8 cellular contexts compared by ENCODE assay signal in the genomic region with DNA sequence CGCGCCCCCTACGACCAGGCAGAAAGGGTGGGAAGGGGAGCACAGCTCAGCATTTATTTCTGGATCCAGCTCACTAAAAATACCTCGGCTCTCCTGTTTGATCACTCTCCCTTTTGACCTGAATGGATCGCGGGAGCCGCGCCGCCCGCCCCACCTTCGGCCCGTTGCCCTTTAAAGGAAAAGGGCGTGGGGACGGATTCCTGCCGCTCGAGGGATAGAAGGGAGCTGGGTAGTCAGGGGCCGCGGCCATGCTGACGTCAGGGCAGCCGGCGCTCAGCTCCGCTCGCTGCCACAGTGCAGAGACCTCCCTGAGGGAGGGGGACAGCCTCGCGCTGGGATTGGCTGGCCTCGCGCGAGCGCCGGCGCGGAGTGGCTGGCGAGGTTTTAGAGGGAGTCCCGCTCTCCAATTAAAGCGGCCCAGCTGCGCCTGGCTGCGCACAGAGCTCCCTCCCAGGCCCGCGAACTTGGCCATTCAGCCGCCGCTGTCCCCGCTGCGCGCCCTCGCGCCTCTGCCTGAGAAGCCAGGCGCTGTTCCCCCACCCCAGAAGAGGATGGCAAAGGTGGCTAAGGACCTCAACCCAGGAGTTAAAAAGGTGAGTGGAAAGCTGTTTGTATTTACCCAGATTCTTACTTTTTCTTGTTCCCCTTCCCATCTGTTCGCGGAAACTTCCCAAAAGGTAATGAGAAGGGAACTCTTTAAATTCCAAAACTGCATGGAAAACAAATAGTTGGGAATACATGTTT. TPM values are rescaled to one million over a fixed set of nuclear protein-coding genes. Genes with fewer than 3 reads are reported as not detected.
DNase-seq lines count a peak whose midpoint lies in the region; ATAC-seq and TF ChIP-seq lines count a peak whose summit lies in the region.

LMCD1 (plus strand) TSS at position 436 of the 744 bp plus-strand sequence; CDS start at position 552, 116 bp downstream.

- no peaks in the 10 kb centered on the region for H3K27me3 ChIP-seq in H7 (ENCODE audit: control insufficient read depth, insufficient read depth, low read length)
- no peaks in the 10 kb centered on the region for H3K27me3 ChIP-seq in MM.1S (replicated peaks; ENCODE audit: insufficient read depth, low read length)
- no peaks in the 10 kb centered on the region for H3K27me3 ChIP-seq in adipocyte (replicated peaks; ENCODE audit: control insufficient read depth, insufficient read depth, low read length)
- no peaks in the 10 kb centered on the region for H3K27me3 ChIP-seq in ovary
- no peaks in the 10 kb centered on the region for H3K27me3 ChIP-seq in thoracic aorta (replicated peaks; ENCODE audit: insufficient read depth)

- no peaks in the 10 kb centered on the region for H4K20me1 ChIP-seq in MM.1S (ENCODE audit: insufficient read depth, low read length)

- intact Hi-C loops in Right ventricle myocardium inferior (cut with DNase I) (loop anchor here (1.0 to 5.0 kb wide), 4 partner anchors 19 to 106 kb away; no protein-coding TSS in a partner anchor), ovary (cut with DNase I) (loop anchor here in 3 of 4 donors (10.0 kb wide), 2 partner anchors 53 to 57 kb away; no protein-coding TSS in a partner anchor)

- TF ChIP-seq CTCF in MM.1S (IDR thresholded peaks at IDR 0.05; ENCODE audit: low read length) = no peak
- peak; percentile 22 to 38 (median 22) for TF ChIP-seq CTCF in ovary (IDR thresholded peaks at IDR 0.05)
- peak; percentile 52 for TF ChIP-seq CTCF in thoracic aorta (IDR thresholded peaks at IDR 0.05)

- peaks cover 47% of the 10 kb centered on the region for H3K4me1 ChIP-seq in ES-I3 (ENCODE audit: insufficient read depth, low read length)
- H3K4me1 ChIP-seq in MM.1S (ENCODE audit: low read length) = no peaks in the 10 kb centered on the region
- H3K4me1 ChIP-seq in adipocyte (ENCODE audit: control insufficient read depth, insufficient read depth, low read length) = peaks cover 64% of the 10 kb centered on the region
- H3K4me1 ChIP-seq in ovary (ENCODE audit: insufficient read depth) = peaks cover 18% of the 10 kb centered on the region
- H3K4me1 ChIP-seq in thoracic aorta (ENCODE audit: control insufficient read depth in 1 of 2, low read depth in 2 of 2) = peaks cover 15 to 19% of the 10 kb centered on the region in 2 donors

- DNase-seq in H7 (peak; percentile 93), MM.1S (peak; percentile 6), SW480 (ENCODE audit: low spot score) (peak; percentile 95), adipocyte (ENCODE audit: low read depth) (peak; percentile 98), Right ventricle myocardium inferior (ENCODE audit: missing footprints) (peak; percentile 96), ovary (peak; percentile 94 to 97 (median 95)), thoracic aorta (ENCODE audit: low spot score) (peak; percentile 81)

- H3K9ac ChIP-seq in ES-I3 (ENCODE audit: low read depth, low read length) (peak within 1 kb of the TSS; percentile 49), MM.1S (ENCODE audit: low read length) (no peak within 1 kb of the TSS), adipocyte (ENCODE audit: low read length) (peak within 1 kb of the TSS; percentile 93)

- H3K79me2 ChIP-seq in MM.1S (ENCODE audit: low read length) = no peaks in the 10 kb centered on the region

- WGBS in ovary, 3 donors = 0 to 1% (median 1%) methylated on average over 49 of the region's 49 CpGs

- no peak within 1 kb of the TSS for H2AFZ ChIP-seq in MM.1S (ENCODE audit: low read length)

- no peaks in the 10 kb centered on the region for H3K9me2 ChIP-seq in MM.1S (replicated peaks; ENCODE audit: insufficient read depth, low read length)

- H3K9me3 ChIP-seq in ES-I3 (ENCODE audit: control insufficient read depth, insufficient read depth, low read length) (no peaks in the 10 kb centered on the region), MM.1S (replicated peaks; ENCODE audit: insufficient read depth, low read length) (no peaks in the 10 kb centered on the region), adipocyte (ENCODE audit: control insufficient read depth, low read length) (no peaks in the 10 kb centered on the region), ovary (no peaks in the 10 kb centered on the region), thoracic aorta (no peaks in the 10 kb centered on the region)

- no peaks in the 10 kb centered on the region for H3F3A ChIP-seq in MM.1S (ENCODE audit: insufficient read depth, low read length)

- H3K27ac ChIP-seq in MM.1S (ENCODE audit: low read length) (no peak within 1 kb of the TSS), ovary (peak within 1 kb of the TSS; percentile 34 to 88), thoracic aorta (peak within 1 kb of the TSS; percentile 86 to 92)

- peak; percentile 65 for TF ChIP-seq POLR2A in ovary (IDR thresholded peaks at IDR 0.05)

- TF ChIP-seq EP300 in ovary (IDR thresholded peaks at IDR 0.05) = peak; percentile 19

- ATAC-seq in Right ventricle myocardium inferior (peak; percentile 99), thoracic aorta (ENCODE audit: insufficient number of reproducible peaks, low FRiP score, low read depth) (peak; percentile 76)

- no peak within 1 kb of the TSS for H3K4me2 ChIP-seq in MM.1S (ENCODE audit: low read depth, low read length)

- H3K36me3 ChIP-seq in ES-I3 (ENCODE audit: insufficient read depth, low read length) = no peaks in the 10 kb centered on the region
- no peaks in the 10 kb centered on the region for H3K36me3 ChIP-seq in H7 (replicated peaks; ENCODE audit: control insufficient read depth, insufficient read depth, low read length)
- no peaks in the 10 kb centered on the region for H3K36me3 ChIP-seq in MM.1S (replicated peaks; ENCODE audit: insufficient read depth, low read length)
- H3K36me3 ChIP-seq in adipocyte (ENCODE audit: control insufficient read depth, insufficient read depth, low read length, severe bottlenecking) = peaks cover 16% of the 10 kb centered on the region
- H3K36me3 ChIP-seq in ovary = no peaks in the 10 kb centered on the region
- peaks cover 16% of the 10 kb centered on the region for H3K36me3 ChIP-seq in thoracic aorta

- peak within 1 kb of the TSS; percentile 39 for H3K4me3 ChIP-seq in H7 (ENCODE audit: insufficient read depth, low read depth, low read length)
- H3K4me3 ChIP-seq in MM.1S (ENCODE audit: low read length) = no peak within 1 kb of the TSS; the same call in 1 of the 2 replicates
- H3K4me3 ChIP-seq in adipocyte (ENCODE audit: low read length) = peak within 1 kb of the TSS; percentile 92
- H3K4me3 ChIP-seq in ovary = peak within 1 kb of the TSS; percentile 50
- H3K4me3 ChIP-seq in thoracic aorta = peak within 1 kb of the TSS; percentile 84

RNA-seq across cellular contexts. Expression of gene LMCD1, which starts in this region (rescaled TPM):
- 2.8 and 7.9 TPM in 2 replicates for total RNA-seq in H7 (2014; rRNA removed; shearing (Covaris generic))
- total RNA-seq in Right ventricle myocardium inferior (48.1 TPM), ovary (100 to 1,000 TPM in 5 of 7 donors, 10 to 100 TPM in 2; 42.1 to 146 (median 124) TPM), thoracic aorta (100 to 1,000 TPM; 813 to 852 TPM)
- polyA plus RNA-seq in ovary = 100 to 1,000 TPM; 127 to 133 TPM

Comparison
In these comparisons a context has a peak if more than half of its experiments do, and no peak if none do; other contexts are left out.
1. RNA of gene LMCD1 (total RNA-seq): 813 to 852 TPM in thoracic aorta; 42.1 to 146 TPM in ovary, 48.1 TPM in Right ventricle myocardium inferior (single experiment) and 2.8 to 7.9 TPM in H7; every median in the first group is over 4 times any median in the second.
2. DNase-seq: peak in every context shown above with its lines; median percentile 98 in adipocyte; 96 in Right ventricle myocardium inferior; 95 in SW480; 95 in ovary; 93 in H7; 81 in thoracic aorta; 6 in MM.1S.